In genomic region chr17:72305472-72305871, GRCh38 we compare ENCODE assay signal across 1 cellular context.
TF ChIP-seq lines count a peak whose summit lies in the region.

No MANE protein-coding gene starts in this region.

TF ChIP-seq in HepG2, 621 proteins besides CTCF, POLR2A, EP300 and RAD21 (continued from another document):
- TF ChIP-seq PATZ1 (CRISPR knock-in tag; IDR thresholded peaks at IDR 0.05) (no peak), DRAP1 (CRISPR knock-in tag; IDR thresholded peaks at IDR 0.05) (no peak), ZNF737 (CRISPR knock-in tag; IDR thresholded peaks at IDR 0.05; ENCODE audit: borderline replicate concordance) (no peak), MTF2 (CRISPR knock-in tag; IDR thresholded peaks at IDR 0.05; ENCODE audit: borderline replicate concordance) (no peak), ZNF350 (CRISPR knock-in tag; IDR thresholded peaks at IDR 0.05; ENCODE audit: borderline replicate concordance, low read depth) (no peak), HOXA9 (CRISPR knock-in tag; IDR thresholded peaks at IDR 0.05; ENCODE audit: borderline replicate concordance) (no peak), ZNF34 (CRISPR knock-in tag; IDR thresholded peaks at IDR 0.05; ENCODE audit: borderline replicate concordance) (no peak), ZNF432 (CRISPR knock-in tag; IDR thresholded peaks at IDR 0.05; ENCODE audit: borderline replicate concordance) (no peak), HMG20A (CRISPR knock-in tag; IDR thresholded peaks at IDR 0.05; ENCODE audit: borderline replicate concordance) (no peak), ZBTB46 (CRISPR knock-in tag; IDR thresholded peaks at IDR 0.05; ENCODE audit: borderline replicate concordance) (no peak), TARDBP (CRISPR knock-in tag; IDR thresholded peaks at IDR 0.05) (no peak)
